12 cellular contexts compared by ENCODE assay signal in genomic region chr7:117098457-117098856, GRCh38.
A peak's percentile ranks its signal among the peaks of the same experiment; 100 is the strongest.
DNase-seq lines count a peak whose midpoint lies in the region; ATAC-seq and TF ChIP-seq lines count a peak whose summit lies in the region.
"Had no signal": no experiment of that assay in that cellular context is flagged by ENCODE, and none has a peak within 500 bp of the region (broad histone marks: within the 10 kb centered on the region; RNA-seq: fewer than 3 reads in every experiment).

No MANE protein-coding gene starts in this region.

- H3K36me3 ChIP-seq in RWPE2 (ENCODE audit: low read depth) (no peaks in the 10 kb centered on the region), upper lobe of right lung (no peaks in the 10 kb centered on the region)

- DNase-seq in ELR (ENCODE audit: low read depth) (peak; percentile 92), RWPE2 (ENCODE audit: low spot score) (no peak), epithelial cell of esophagus (ENCODE audit: low read depth) (peak; percentile 79), non-pigmented ciliary epithelial cell (ENCODE audit: low read depth) (peak; percentile 92), upper lobe of right lung (no peak), GM10248 (ENCODE audit: extremely low spot score) (no peak)
- DNase-seq in stimulated activated CD4-positive, alpha-beta T cell treated with anti-CD3 and anti-CD28 coated beads, Interleukin-4, amount 100 ng/mL, for 1 hour, result no peak
- DNase-seq: CD8-positive, alpha-beta memory T cell; NCI-H1417; retina; SIG-M5 had no signal

- intact Hi-C loops in upper lobe of right lung (cut with DNase I), result no loop called here

- ATAC-seq in RWPE2 (ENCODE audit: low read depth) (peak; percentile 74), GM21367 (IDR thresholded peaks at IDR 0.05; ENCODE audit: unreplicated experiment) (no peak), upper lobe of right lung (no peak)

- no peak overlapping the region for H3K4me3 ChIP-seq in RWPE2 (ENCODE audit: severe bottlenecking)
- no peak overlapping the region for H3K4me3 ChIP-seq in epithelial cell of esophagus (ENCODE audit: low read length)
- H3K4me3 ChIP-seq in upper lobe of right lung, result no peak overlapping the region

- H3K4me1 ChIP-seq in RWPE2 (ENCODE audit: insufficient read depth, poor library complexity, severe bottlenecking) (peaks cover 5% of the 10 kb centered on the region), upper lobe of right lung (peaks cover 5% of the 10 kb centered on the region)

- H3K27me3 ChIP-seq in RWPE2 (ENCODE audit: insufficient read depth, poor library complexity, severe bottlenecking) (no peaks in the 10 kb centered on the region), upper lobe of right lung (no peaks in the 10 kb centered on the region)

- CTCF ChIA-PET in GM10248 (lab: Yijun Ruan, JAX), result interaction anchor here (1.2 to 1.5 kb wide), 2 partner anchors 10 to 21 kb away, joined by 4 read pairs; no protein-coding TSS in a partner anchor

- TF ChIP-seq CTCF in RWPE2 (IDR thresholded peaks at IDR 0.05; ENCODE audit: poor library complexity, severe bottlenecking) (no peak), epithelial cell of esophagus (IDR thresholded peaks at IDR 0.05; ENCODE audit: insufficient read depth, low read depth, low read length, missing control alignments) (no peak), upper lobe of right lung (IDR thresholded peaks at IDR 0.05) (no peak), GM10248 (IDR thresholded peaks at IDR 0.05; ENCODE audit: control extremely low read depth, extremely low read depth, low read depth, missing control alignments) (no peak)

- POLR2A ChIA-PET in GM10248 (lab: Yijun Ruan, JAX), result no interaction called here

- H3K9me3 ChIP-seq in RWPE2 (ENCODE audit: severe bottlenecking), result no peaks in the 10 kb centered on the region
- no peaks in the 10 kb centered on the region for H3K9me3 ChIP-seq in upper lobe of right lung

- no peak overlapping the region for H3K27ac ChIP-seq in RWPE2 (ENCODE audit: poor library complexity, severe bottlenecking)
- H3K27ac ChIP-seq in upper lobe of right lung, result no peak overlapping the region

Comparison
In these comparisons a context has a peak if more than half of its experiments do, and no peak if none do; other contexts are left out.
1. DNase-seq: peak in ELR (single experiment), epithelial cell of esophagus (single experiment) and non-pigmented ciliary epithelial cell (single experiment); none in RWPE2 (single experiment), upper lobe of right lung (single experiment), GM10248 (single experiment) and stimulated activated CD4-positive, alpha-beta T cell treated with anti-CD3 and anti-CD28 coated beads, Interleukin-4, amount 100 ng/mL, for 1 hour (single experiment).